ENCODE assay signal across 23 cellular contexts in the genomic region with DNA sequence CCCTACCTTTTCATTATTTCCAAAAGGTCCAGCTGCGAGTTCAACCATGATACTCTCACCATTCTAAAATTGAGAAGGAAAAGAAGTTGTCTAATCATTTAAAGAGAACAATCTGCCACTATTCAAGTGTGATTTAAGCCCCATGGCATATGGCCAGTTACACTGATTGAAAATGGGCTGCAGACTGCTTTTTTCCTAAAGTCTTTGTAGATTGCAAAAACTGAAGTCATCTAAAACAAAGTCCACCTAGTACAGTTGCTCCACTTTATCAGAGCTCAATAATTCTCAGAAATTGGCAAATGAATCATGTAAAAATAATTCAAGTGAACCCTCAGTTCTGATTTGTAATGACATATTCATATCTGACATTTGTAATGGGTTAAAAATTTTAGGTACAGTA. TPM values are rescaled to one million over a fixed set of nuclear protein-coding genes. Genes with fewer than 3 reads are reported as not detected.
DNase-seq lines count a peak whose midpoint lies in the region; ATAC-seq, FAIRE-seq and TF ChIP-seq lines count a peak whose summit lies in the region.
"Had no signal": no experiment of that assay in that cellular context is flagged by ENCODE, and none has a peak within 500 bp of the region (broad histone marks: within the 10 kb centered on the region; RNA-seq: fewer than 3 reads in every experiment).

No MANE protein-coding gene starts in this region.

- H3K4me3 ChIP-seq in liver (ENCODE audit: low read depth in 1 of 3, low read length in 3 of 3) (no peak overlapping the region), HepG2 (replicated peaks in 1 of 3; ENCODE audit: insufficient read depth in 1 of 3, low read depth in 2 of 3, low read length in 3 of 3) (no peak overlapping the region)
- H3K4me3 ChIP-seq: BLaER1 had no signal

- H3K9me3 ChIP-seq in liver (ENCODE audit: control insufficient read depth in 4 of 4, low read length in 3 of 4) (no peaks in the 10 kb centered on the region), HepG2 (ENCODE audit: low read length) (no peaks in the 10 kb centered on the region)
- H3K9me3 ChIP-seq: BE2C, BLaER1 had no signal

- peak; percentile 4 to 24 for TF ChIP-seq RAD21 in liver (IDR thresholded peaks at IDR 0.05)
- TF ChIP-seq RAD21 in HepG2 (CRISPR knock-in tag; IDR thresholded peaks at IDR 0.05) = no peak

- H3K9ac ChIP-seq in liver (ENCODE audit: low read depth in 1 of 2, low read length in 2 of 2) (no peak overlapping the region), HepG2 (ENCODE audit: insufficient read depth, low read depth, low read length) (no peak overlapping the region)
- H3K9ac ChIP-seq: BLaER1 had no signal

- no peak overlapping the region for H2AFZ ChIP-seq in HepG2 (ENCODE audit: low read length)

- no peaks in the 10 kb centered on the region for H3K9me3 Mint-ChIP-seq in stimulated activated naive CD8-positive, alpha-beta T cell treated with anti-CD3 and anti-CD28 coated beads, Interleukin-15, Interleukin-2, amounts not matched to agents 100 ng/mL and 50 ng/mL, for 24 hours
- H3K9me3 Mint-ChIP-seq in stimulated activated naive CD8-positive, alpha-beta T cell treated with anti-CD3 and anti-CD28 coated beads, Interleukin-15, amount 100 ng/mL, for 72 hours = no peaks in the 10 kb centered on the region
- H3K9me3 Mint-ChIP-seq in stimulated activated effector memory CD8-positive, alpha-beta T cell treated with anti-CD3 and anti-CD28 coated beads, Interleukin-12 subunit alpha, Interleukin-12 subunit beta, amount 100 ng/mL, for 72 hours = no peaks in the 10 kb centered on the region
- no peaks in the 10 kb centered on the region for H3K9me3 Mint-ChIP-seq in WTC11
- H3K9me3 Mint-ChIP-seq: CD4-positive, alpha-beta memory T cell; CD4-positive, CD25-positive, alpha-beta regulatory T cell; CD8-positive, alpha-beta memory T cell had no signal

- peaks cover 52% of the 10 kb centered on the region for H3K36me3 Mint-ChIP-seq in stimulated activated naive CD8-positive, alpha-beta T cell treated with anti-CD3 and anti-CD28 coated beads, Interleukin-15, Interleukin-2, amounts not matched to agents 100 ng/mL and 50 ng/mL, for 24 hours (ENCODE audit: low read depth)
- H3K36me3 Mint-ChIP-seq in stimulated activated effector memory CD8-positive, alpha-beta T cell treated with anti-CD3 and anti-CD28 coated beads, Interleukin-12 subunit alpha, Interleukin-12 subunit beta, amount 100 ng/mL, for 72 hours = peaks cover 100% of the 10 kb centered on the region
- peaks cover 8% of the 10 kb centered on the region for H3K36me3 Mint-ChIP-seq in WTC11

- no peak overlapping the region for H3K4me3 Mint-ChIP-seq in stimulated activated naive CD8-positive, alpha-beta T cell treated with anti-CD3 and anti-CD28 coated beads, Interleukin-15, Interleukin-2, amounts not matched to agents 100 ng/mL and 50 ng/mL, for 24 hours
- H3K4me3 Mint-ChIP-seq in stimulated activated naive CD8-positive, alpha-beta T cell treated with anti-CD3 and anti-CD28 coated beads, Interleukin-15, amount 100 ng/mL, for 72 hours = no peak overlapping the region
- no peak overlapping the region for H3K4me3 Mint-ChIP-seq in stimulated activated effector memory CD8-positive, alpha-beta T cell treated with anti-CD3 and anti-CD28 coated beads, Interleukin-12 subunit alpha, Interleukin-12 subunit beta, amount 100 ng/mL, for 72 hours
- H3K4me3 Mint-ChIP-seq in WTC11 = no peak overlapping the region
- H3K4me3 Mint-ChIP-seq: CD14-positive monocyte; CD4-positive, alpha-beta memory T cell; CD4-positive, CD25-positive, alpha-beta regulatory T cell; CD8-positive, alpha-beta memory T cell had no signal

- ATAC-seq in HepG2 = no peak
- ATAC-seq in stimulated activated naive CD8-positive, alpha-beta T cell treated with anti-CD3 and anti-CD28 coated beads, Interleukin-15, amount 100 ng/mL, for 72 hours = no peak
- peak; percentile 66 for ATAC-seq in left lobe of liver
- no peak for ATAC-seq in stimulated activated effector memory CD8-positive, alpha-beta T cell treated with anti-CD3 and anti-CD28 coated beads, Interleukin-12 subunit alpha, Interleukin-12 subunit beta, amount 100 ng/mL, for 72 hours
- no peak for ATAC-seq in WTC11

- H3K27ac ChIP-seq in liver (ENCODE audit: low read depth in 1 of 2, low read length in 2 of 2) (peak overlapping the region; percentile 18 to 50), HepG2 (ENCODE audit: extremely low read length, insufficient read depth, low read length) (no peak overlapping the region)
- H3K27ac ChIP-seq: BLaER1 had no signal

- H4K20me1 ChIP-seq in HepG2 (ENCODE audit: insufficient read depth, low read length) = no peaks in the 10 kb centered on the region
- H4K20me1 ChIP-seq: BLaER1 had no signal

- POLR2A ChIA-PET in HepG2 (lab: Yijun Ruan, JAX) = interaction anchor here (1.1 kb wide), 1 partner anchor 39 kb away, joined by 3 read pairs; no protein-coding TSS in a partner anchor
- POLR2A ChIA-PET in WTC11 (lab: Charles Lee) = no interaction called here

- no TSS peak for BruUV-seq in HepG2 (replicated peaks; lab: Mats Ljungman, UMichigan)

- no peak for TF ChIP-seq POLR2A in HepG2 (IDR thresholded peaks at IDR 0.05; ENCODE audit: insufficient read depth in 1 of 2, low read depth in 2 of 2, low read length in 2 of 2)

- intact Hi-C loops in HepG2 (cut with micrococcal nuclease; ENCODE audit: unreplicated experiment) = no loop called here

- H3K36me3 ChIP-seq in liver (ENCODE audit: control insufficient read depth in 4 of 4, insufficient read depth in 3 of 4, low read depth in 1 of 4, low read length in 3 of 4) (peaks cover 4 to 13% (median 10%) of the 10 kb centered on the region in 4 donors), HepG2 (replicated peaks in 1 of 2; ENCODE audit: control insufficient read depth in 1 of 2, insufficient read depth in 2 of 2, low read length in 2 of 2) (peaks cover 3 to 27% of the 10 kb centered on the region in 2 experiments; a peak in 3 of 5 replicates)
- H3K36me3 ChIP-seq: BE2C had no signal

- CTCF ChIA-PET in HepG2 (lab: Yijun Ruan, JAX; ENCODE audit: low intra/inter-chr PET ratio, low total read pairs) = no interaction called here
- CTCF ChIA-PET in WTC11 (lab: Charles Lee) = no interaction called here

- peaks cover 16% of the 10 kb centered on the region for H3K4me1 Mint-ChIP-seq in stimulated activated naive CD8-positive, alpha-beta T cell treated with anti-CD3 and anti-CD28 coated beads, Interleukin-15, Interleukin-2, amounts not matched to agents 100 ng/mL and 50 ng/mL, for 24 hours (ENCODE audit: low read depth)
- H3K4me1 Mint-ChIP-seq in stimulated activated naive CD8-positive, alpha-beta T cell treated with anti-CD3 and anti-CD28 coated beads, Interleukin-15, amount 100 ng/mL, for 72 hours = peaks cover 14% of the 10 kb centered on the region
- peaks cover 11% of the 10 kb centered on the region for H3K4me1 Mint-ChIP-seq in stimulated activated effector memory CD8-positive, alpha-beta T cell treated with anti-CD3 and anti-CD28 coated beads, Interleukin-12 subunit alpha, Interleukin-12 subunit beta, amount 100 ng/mL, for 72 hours
- peaks cover 4% of the 10 kb centered on the region; the same call in 1 of the 2 replicates for H3K4me1 Mint-ChIP-seq in WTC11
- H3K4me1 Mint-ChIP-seq: CD14-positive monocyte; CD4-positive, CD25-positive, alpha-beta regulatory T cell; CD8-positive, alpha-beta memory T cell had no signal

- FAIRE-seq in HepG2 (lab: Jason Lieb, UNC) (no peak), D721Med (lab: Jason Lieb, UNC) (no peak)
- FAIRE-seq: A204.1, G401.6, GM12891 had no signal

- H3K27ac Mint-ChIP-seq in stimulated activated naive CD8-positive, alpha-beta T cell treated with anti-CD3 and anti-CD28 coated beads, Interleukin-15, Interleukin-2, amounts not matched to agents 100 ng/mL and 50 ng/mL, for 24 hours = peak overlapping the region; percentile 24
- H3K27ac Mint-ChIP-seq in stimulated activated naive CD8-positive, alpha-beta T cell treated with anti-CD3 and anti-CD28 coated beads, Interleukin-15, amount 100 ng/mL, for 72 hours = no peak overlapping the region
- peak overlapping the region; percentile 73 for H3K27ac Mint-ChIP-seq in stimulated activated effector memory CD8-positive, alpha-beta T cell treated with anti-CD3 and anti-CD28 coated beads, Interleukin-12 subunit alpha, Interleukin-12 subunit beta, amount 100 ng/mL, for 72 hours
- no peak overlapping the region for H3K27ac Mint-ChIP-seq in WTC11
- H3K27ac Mint-ChIP-seq: CD14-positive monocyte had no signal

- TF ChIP-seq CTCF in liver (IDR thresholded peaks at IDR 0.05; ENCODE audit: low read depth, low read length, missing input control) (no peak), HepG2 (CRISPR knock-in tag; IDR thresholded peaks at IDR 0.05) (no peak), WTC11 (IDR thresholded peaks at IDR 0.05) (no peak), D721Med (IDR thresholded peaks at IDR 0.05; ENCODE audit: insufficient read depth, missing control alignments) (no peak)

- 94% methylated on average over 1 of the region's 1 CpG for WGBS in liver
- WGBS in HepG2 (ENCODE audit: low lambda C conversion rate) = 93% methylated on average over 1 of the region's 1 CpG

- no peaks in the 10 kb centered on the region for H3K79me2 ChIP-seq in HepG2 (ENCODE audit: insufficient read depth, low read length)

- in situ Hi-C loops in HepG2 (cut with HindIII; ENCODE audit: extremely low pct_ligation_motif_present, low pct_unique_long_range_greater_than_20kb) = no loop called here

- no peak for DNase-seq in HepG2 (ENCODE audit: low spot score)
- no peak for DNase-seq in stimulated activated naive CD8-positive, alpha-beta T cell treated with anti-CD3 and anti-CD28 coated beads, Interleukin-15, amount 100 ng/mL, for 72 hours
- no peak for DNase-seq in left lobe of liver (ENCODE audit: low spot score)
- DNase-seq in stimulated activated effector memory CD8-positive, alpha-beta T cell treated with anti-CD3 and anti-CD28 coated beads, Interleukin-12 subunit alpha, Interleukin-12 subunit beta, amount 100 ng/mL, for 72 hours (ENCODE audit: low spot score in 2 of 2) = no peak
- no peak for DNase-seq in WTC11 (ENCODE audit: low spot score)
- no peak for DNase-seq in D721Med (ENCODE audit: insufficient read length, low spot score)
- DNase-seq: 8988T; ACHN; BE2C; C1 segment of cervical spinal cord; CD4-positive, alpha-beta memory T cell; CD4-positive, CD25-positive, alpha-beta regulatory T cell; CD8-positive, alpha-beta memory T cell; COR-L47; DMS79 treated with DMSO at 0.1 percent for 48 hours; GF-D8 had no signal

- H3K27me3 Mint-ChIP-seq in stimulated activated naive CD8-positive, alpha-beta T cell treated with anti-CD3 and anti-CD28 coated beads, Interleukin-15, Interleukin-2, amounts not matched to agents 100 ng/mL and 50 ng/mL, for 24 hours = no peaks in the 10 kb centered on the region
- H3K27me3 Mint-ChIP-seq in stimulated activated naive CD8-positive, alpha-beta T cell treated with anti-CD3 and anti-CD28 coated beads, Interleukin-15, amount 100 ng/mL, for 72 hours = no peaks in the 10 kb centered on the region
- H3K27me3 Mint-ChIP-seq in WTC11 (ENCODE audit: low read depth) = no peaks in the 10 kb centered on the region
- H3K27me3 Mint-ChIP-seq: CD4-positive, alpha-beta memory T cell; CD4-positive, CD25-positive, alpha-beta regulatory T cell; CD8-positive, alpha-beta memory T cell had no signal

- H3K27me3 ChIP-seq in liver (ENCODE audit: control insufficient read depth in 4 of 4, insufficient read depth in 4 of 4, low read length in 3 of 4) = no peaks in the 10 kb centered on the region
- H3K27me3 ChIP-seq in HepG2 (ENCODE audit: control insufficient read depth in 1 of 2, insufficient read depth in 2 of 2, low read length in 2 of 2) = no peaks in the 10 kb centered on the region
- H3K27me3 ChIP-seq: BE2C, BLaER1 had no signal

- no peak for TF ChIP-seq EP300 in HepG2 (IDR thresholded peaks at IDR 0.05; ENCODE audit: low read depth in 2 of 2, low read length in 2 of 2)
- no peak for TF ChIP-seq EP300 in HepG2 (CRISPR knock-in tag; IDR thresholded peaks at IDR 0.05; ENCODE audit: borderline replicate concordance)

- no peak overlapping the region for H3K4me2 ChIP-seq in HepG2 (ENCODE audit: low read depth, low read length)
- H3K4me2 ChIP-seq: BLaER1 had no signal

- H3K4me1 ChIP-seq in liver (ENCODE audit: control insufficient read depth in 4 of 4, insufficient read depth in 4 of 4, low read length in 3 of 4) (peaks cover 0 to 16% (median 8%) of the 10 kb centered on the region in 4 donors), HepG2 (ENCODE audit: insufficient read depth, low read length) (no peaks in the 10 kb centered on the region)
- H3K4me1 ChIP-seq: BE2C, BLaER1 had no signal

RNA-seq across cellular contexts. Expression of a gene that starts 39.2 kb away (rescaled TPM):
- total RNA-seq in liver = 100 to 1,000 TPM in 1 of 2 donors, 10 to 100 TPM in 1; 67.5 to 135 TPM
- polyA plus RNA-seq in liver = 100 to 1,000 TPM in 1 of 2 donors, 10 to 100 TPM in 1; 85.1 to 101 TPM
- total RNA-seq in HepG2 (2016; rRNA removed; fragmentation: Illumina TruSeq; extraction: Trizol) = 69.9 and 105 TPM in 2 replicates
- total RNA-seq in HepG2 (2016; cell fraction: cytosol; rRNA removed; fragmentation: Illumina TruSeq; extraction: Trizol; ENCODE audit: low read depth) = 27.3 and 31.2 TPM in 2 replicates
- total RNA-seq in HepG2 (2016; cell fraction: insoluble cytoplasmic fraction; rRNA removed; fragmentation: Illumina TruSeq; extraction: Trizol) = 66.5 and 98.8 TPM in 2 replicates
- 43.0 and 45.8 TPM in 2 replicates for total RNA-seq in HepG2 (2016; cell fraction: membrane; rRNA removed; fragmentation: Illumina TruSeq; extraction: Trizol)
- total RNA-seq in HepG2 (2016; cell fraction: nucleus; rRNA removed; fragmentation: Illumina TruSeq; extraction: Trizol) = 81.8 and 105 TPM in 2 replicates
- 80.5 and 87.1 TPM in 2 replicates for polyA plus RNA-seq in HepG2 (2011; rRNA removed)
- 28.9 and 46.4 TPM in 2 replicates for polyA plus RNA-seq in HepG2 (2011; cell fraction: cytosol; rRNA removed)
- 143 and 183 TPM in 2 replicates for polyA plus RNA-seq in HepG2 (2011; cell fraction: nucleus; rRNA removed)
- 73.6 TPM in 2 replicates for polyA plus RNA-seq in HepG2 (2012)
- polyA plus RNA-seq in HepG2 (2016; cell fraction: cytosol; fragmentation: Illumina TruSeq; extraction: Trizol; ENCODE audit: low read depth) = 12.7 and 16.1 TPM in 2 replicates
- polyA plus RNA-seq in HepG2 (2016; cell fraction: insoluble cytoplasmic fraction; fragmentation: Illumina TruSeq; extraction: Trizol; ENCODE audit: low read depth) = 38.1 and 38.6 TPM in 2 replicates
- polyA plus RNA-seq in HepG2 (2016; cell fraction: membrane; fragmentation: Illumina TruSeq; extraction: Trizol; ENCODE audit: low read depth) = 20.8 and 23.3 TPM in 2 replicates
- polyA plus RNA-seq in HepG2 (2016; cell fraction: nucleus; fragmentation: Illumina TruSeq; extraction: Trizol; ENCODE audit: insufficient read depth, low read depth) = 101 TPM in 2 replicates
- polyA minus RNA-seq in HepG2 (2011; rRNA and poly(A)+ RNA removed; ENCODE audit: low replicate concordance) = 29.8 and 31.4 TPM in 2 replicates
- 33.5 and 35.2 TPM in 2 replicates for polyA minus RNA-seq in HepG2 (2011; cell fraction: cytosol; rRNA and poly(A)+ RNA removed)
- 51.2 and 70.0 TPM in 2 replicates for polyA minus RNA-seq in HepG2 (2011; cell fraction: nucleus; rRNA and poly(A)+ RNA removed)
- 101 TPM for total RNA-seq in left lobe of liver
- 33.2 to 38.6 TPM (median 36.9 TPM) in 3 replicates for total RNA-seq in WTC11 (2021)

RNA-seq across cellular contexts. Expression of a gene that starts 39.7 kb away (rescaled TPM):
- 10 to 100 TPM; 33.8 to 81.1 TPM for total RNA-seq in liver
- 10 to 100 TPM in 1 of 2 donors, 1 to 10 TPM in 1; 6.3 to 14.2 TPM for polyA plus RNA-seq in liver
- 31.7 and 36.0 TPM in 2 replicates for total RNA-seq in HepG2 (2016; rRNA removed; fragmentation: Illumina TruSeq; extraction: Trizol)
- total RNA-seq in HepG2 (2016; cell fraction: cytosol; rRNA removed; fragmentation: Illumina TruSeq; extraction: Trizol; ENCODE audit: low read depth) = 20.0 and 27.4 TPM in 2 replicates
- total RNA-seq in HepG2 (2016; cell fraction: insoluble cytoplasmic fraction; rRNA removed; fragmentation: Illumina TruSeq; extraction: Trizol) = 29.5 and 34.2 TPM in 2 replicates
- total RNA-seq in HepG2 (2016; cell fraction: membrane; rRNA removed; fragmentation: Illumina TruSeq; extraction: Trizol) = 13.8 and 21.5 TPM in 2 replicates
- 55.5 and 65.2 TPM in 2 replicates for total RNA-seq in HepG2 (2016; cell fraction: nucleus; rRNA removed; fragmentation: Illumina TruSeq; extraction: Trizol)
- 10.3 and 11.0 TPM in 2 replicates for polyA plus RNA-seq in HepG2 (2011; rRNA removed)
- polyA plus RNA-seq in HepG2 (2011; cell fraction: cytosol; rRNA removed) = 2.5 and 5.2 TPM in 2 replicates
- 13.1 and 16.3 TPM in 2 replicates for polyA plus RNA-seq in HepG2 (2011; cell fraction: nucleus; rRNA removed)
- 13.3 and 15.9 TPM in 2 replicates for polyA plus RNA-seq in HepG2 (2012)
- 0.60 and 0.96 TPM in 2 replicates for polyA plus RNA-seq in HepG2 (2016; cell fraction: cytosol; fragmentation: Illumina TruSeq; extraction: Trizol; ENCODE audit: low read depth)
- 20.5 and 21.0 TPM in 2 replicates for polyA plus RNA-seq in HepG2 (2016; cell fraction: insoluble cytoplasmic fraction; fragmentation: Illumina TruSeq; extraction: Trizol; ENCODE audit: low read depth)
- polyA plus RNA-seq in HepG2 (2016; cell fraction: membrane; fragmentation: Illumina TruSeq; extraction: Trizol; ENCODE audit: low read depth) = 3.7 and 4.0 TPM in 2 replicates
- 39.3 and 41.4 TPM in 2 replicates for polyA plus RNA-seq in HepG2 (2016; cell fraction: nucleus; fragmentation: Illumina TruSeq; extraction: Trizol; ENCODE audit: insufficient read depth, low read depth)
- polyA minus RNA-seq in HepG2 (2011; rRNA and poly(A)+ RNA removed; ENCODE audit: low replicate concordance) = 10.4 and 25.6 TPM in 2 replicates
- 12.9 and 15.3 TPM in 2 replicates for polyA minus RNA-seq in HepG2 (2011; cell fraction: cytosol; rRNA and poly(A)+ RNA removed)
- polyA minus RNA-seq in HepG2 (2011; cell fraction: nucleus; rRNA and poly(A)+ RNA removed) = 95.0 and 116 TPM in 2 replicates
- total RNA-seq in left lobe of liver = 21.6 TPM
- 24.0 to 28.1 TPM (median 26.2 TPM) in 3 replicates for total RNA-seq in WTC11 (2021)

Comparison
In these comparisons a context has a peak if more than half of its experiments do, and no peak if none do; other contexts are left out.
1. H3K27ac Mint-ChIP-seq: peak in stimulated activated naive CD8-positive, alpha-beta T cell treated with anti-CD3 and anti-CD28 coated beads, Interleukin-15, Interleukin-2, amounts not matched to agents 100 ng/mL and 50 ng/mL, for 24 hours (single experiment) and stimulated activated effector memory CD8-positive, alpha-beta T cell treated with anti-CD3 and anti-CD28 coated beads, Interleukin-12 subunit alpha, Interleukin-12 subunit beta, amount 100 ng/mL, for 72 hours (single experiment); none in stimulated activated naive CD8-positive, alpha-beta T cell treated with anti-CD3 and anti-CD28 coated beads, Interleukin-15, amount 100 ng/mL, for 72 hours (0 of 2) and WTC11 (single experiment).